In the genomic region with DNA sequence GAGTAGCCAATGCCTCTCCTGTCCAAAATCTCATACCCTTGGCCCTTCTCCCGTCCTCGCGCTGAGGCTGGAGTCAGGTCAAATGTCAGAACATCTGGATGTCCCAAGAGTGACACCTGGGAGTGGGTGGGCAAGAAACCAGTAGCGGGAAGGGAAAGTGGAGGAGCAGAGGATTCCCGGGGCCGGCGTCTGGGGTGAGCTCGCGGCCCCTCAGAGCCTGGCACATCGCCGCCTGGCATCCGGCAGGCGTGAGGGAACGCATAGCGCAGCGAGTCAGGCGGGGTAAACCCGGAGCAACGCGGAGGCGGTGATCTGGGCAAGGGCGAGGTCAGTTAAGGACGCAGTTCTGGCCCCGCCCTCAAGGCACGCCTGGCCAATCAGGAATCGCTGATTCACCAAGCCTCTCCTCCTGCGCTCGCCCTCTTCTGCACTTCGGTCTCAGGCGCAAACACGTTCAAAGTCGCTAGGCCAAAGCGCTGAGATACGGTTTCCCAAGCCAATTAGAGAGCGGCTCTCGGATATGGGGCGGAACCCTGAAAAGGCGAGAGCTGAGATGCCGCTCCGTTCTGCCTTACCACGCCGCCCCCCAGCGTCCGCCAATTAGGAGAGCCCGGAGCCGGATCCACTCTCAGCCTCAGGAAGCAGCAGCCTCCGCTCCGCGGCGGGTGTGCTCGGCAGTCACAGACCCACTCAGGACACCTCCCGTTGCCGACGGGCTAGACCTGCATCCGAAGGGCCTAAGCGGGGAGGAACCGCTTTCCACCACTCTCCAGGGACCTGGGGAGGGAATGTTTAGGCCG, we compare ENCODE assay signal across 8 cellular contexts. TPM values are rescaled to one million over a fixed set of nuclear protein-coding genes. Genes with fewer than 3 reads are reported as not detected.
A peak's percentile ranks its signal among the peaks of the same experiment; 100 is the strongest.
DNase-seq lines count a peak whose midpoint lies in the region; ATAC-seq, FAIRE-seq and TF ChIP-seq lines count a peak whose summit lies in the region.

No MANE protein-coding gene starts in this region.

- H3K9ac ChIP-seq in endodermal cell (ENCODE audit: extremely low read depth, low read length, poor library complexity, severe bottlenecking): peak overlapping the region; percentile 57

- ATAC-seq in GM21367 (IDR thresholded peaks at IDR 0.05; ENCODE audit: unreplicated experiment): peak; percentile 79

- H3K36me3 ChIP-seq in endodermal cell (ENCODE audit: control insufficient read depth, insufficient read depth, low read length): peaks cover 18% of the 10 kb centered on the region

- H3K4me3 Mint-ChIP-seq in endodermal cell: peak overlapping the region; percentile 66

- H3K27ac ChIP-seq in endodermal cell (ENCODE audit: low read depth, low read length): peak overlapping the region; percentile 72

- peak overlapping the region; percentile 78 for H3K27ac Mint-ChIP-seq in endodermal cell

- WGBS in endodermal cell (ENCODE audit: insufficient coverage in 1 of 2, insufficient read length in 1 of 2), 2 experiments: 0% methylated on average over 21 to 58 of the region's 58 CpGs

- peak overlapping the region; percentile 89 for H3K4me3 ChIP-seq in endodermal cell (ENCODE audit: low read length)

- H3K36me3 Mint-ChIP-seq in endodermal cell (ENCODE audit: low read depth): peaks cover 19% of the 10 kb centered on the region

- peaks cover 30% of the 10 kb centered on the region for H3K27me3 ChIP-seq in endodermal cell (ENCODE audit: control insufficient read depth, insufficient read depth, low read length, poor library complexity, severe bottlenecking)

- no peak for TF ChIP-seq CTCF in endodermal cell (conservative IDR thresholded peaks at IDR 0.05)

- no peaks in the 10 kb centered on the region for H3K9me3 Mint-ChIP-seq in endodermal cell

- H3K4me1 ChIP-seq in endodermal cell (ENCODE audit: control insufficient read depth, insufficient read depth, low read length): peaks cover 5% of the 10 kb centered on the region

- DNase-seq in COR-L47 (lab: John Stamatoyannopoulos, UW) (peak; percentile 97), HTR-8/SVneo (ENCODE audit: insufficient read length, low spot score) (peak; percentile 95), NOMO-1 treated with dmso at 0.1 percent for 144 hours (lab: John Stamatoyannopoulos, UW; ENCODE audit: unreplicated experiment) (peak; percentile 99), endodermal cell (peak; percentile 99), mesenteric fat pad (ENCODE audit: low spot score) (peak; percentile 97)
- peak; percentile 89 for DNase-seq in activated CD8-positive, alpha-beta memory T cell treated with anti-CD3 and anti-CD28 coated beads, Interleukin-2, amount 50 U/mL, for 24 hours (ENCODE audit: extremely low read depth)
- DNase-seq in stimulated activated CD8-positive, alpha-beta memory T cell treated with anti-CD3 and anti-CD28 coated beads, Interleukin-15, amount 100 ng/mL, for 24 hours (ENCODE audit: low read depth): peak; percentile 77

- H3K9me3 ChIP-seq in endodermal cell (ENCODE audit: control insufficient read depth, low read length): no peaks in the 10 kb centered on the region

- FAIRE-seq in HTR-8/SVneo (lab: Jason Lieb, UNC): peak; percentile 97

- H3K4me1 Mint-ChIP-seq in endodermal cell: peaks cover 14% of the 10 kb centered on the region

- peaks cover 24% of the 10 kb centered on the region for H3K27me3 Mint-ChIP-seq in endodermal cell (ENCODE audit: insufficient read depth)

RNA-seq across cellular contexts. Expression of gene VPS52, which starts 22.5 kb away (rescaled TPM):
- total RNA-seq in endodermal cell (10 to 100 TPM; 51.4 to 63.9 TPM), mesenteric fat pad (39.8 TPM)
- 63.6 TPM for polyA plus RNA-seq in endodermal cell (2013, experiment 1 of 2)
- polyA plus RNA-seq in endodermal cell (2013, experiment 2 of 2): 53.0 TPM

RNA-seq across cellular contexts. Expression of gene RPS18, which starts 22.7 kb away (rescaled TPM):
- total RNA-seq in endodermal cell (1,000 to 10,000 TPM; 2,541 to 3,009 TPM), mesenteric fat pad (1,776 TPM)
- polyA plus RNA-seq in endodermal cell (2013, experiment 1 of 2): 3,245 TPM
- 3,023 TPM for polyA plus RNA-seq in endodermal cell (2013, experiment 2 of 2)

RNA-seq across cellular contexts. Expression of gene B3GALT4, which starts 27.8 kb away (rescaled TPM):
- 1 to 10 TPM; 3.9 to 5.5 TPM for total RNA-seq in endodermal cell
- polyA plus RNA-seq in endodermal cell (2013, experiment 1 of 2): 3.5 TPM
- polyA plus RNA-seq in endodermal cell (2013, experiment 2 of 2): 3.2 TPM
- total RNA-seq in mesenteric fat pad: 10.7 TPM

RNA-seq across cellular contexts. Expression of gene WDR46, which starts 39.9 kb away (rescaled TPM):
- total RNA-seq in endodermal cell (10 to 100 TPM; 42.9 to 62.5 TPM), mesenteric fat pad (48.9 TPM)
- 41.0 TPM for polyA plus RNA-seq in endodermal cell (2013, experiment 1 of 2)
- 32.0 TPM for polyA plus RNA-seq in endodermal cell (2013, experiment 2 of 2)

RNA-seq across cellular contexts. Expression of gene PFDN6, which starts 40.3 kb away (rescaled TPM):
- total RNA-seq in endodermal cell: 10 to 100 TPM; 69.9 to 86.4 TPM
- polyA plus RNA-seq in endodermal cell (2013, experiment 1 of 2): 91.1 TPM
- polyA plus RNA-seq in endodermal cell (2013, experiment 2 of 2): 84.9 TPM
- 34.8 TPM for total RNA-seq in mesenteric fat pad

Comparison
In these comparisons a context has a peak if more than half of its experiments do, and no peak if none do; other contexts are left out.
1. Peak in every context shown above with its lines: DNase-seq, ATAC-seq, H3K4me3 ChIP-seq and H3K27ac ChIP-seq.